1 cellular context compared by ENCODE assay signal in the genomic region with DNA sequence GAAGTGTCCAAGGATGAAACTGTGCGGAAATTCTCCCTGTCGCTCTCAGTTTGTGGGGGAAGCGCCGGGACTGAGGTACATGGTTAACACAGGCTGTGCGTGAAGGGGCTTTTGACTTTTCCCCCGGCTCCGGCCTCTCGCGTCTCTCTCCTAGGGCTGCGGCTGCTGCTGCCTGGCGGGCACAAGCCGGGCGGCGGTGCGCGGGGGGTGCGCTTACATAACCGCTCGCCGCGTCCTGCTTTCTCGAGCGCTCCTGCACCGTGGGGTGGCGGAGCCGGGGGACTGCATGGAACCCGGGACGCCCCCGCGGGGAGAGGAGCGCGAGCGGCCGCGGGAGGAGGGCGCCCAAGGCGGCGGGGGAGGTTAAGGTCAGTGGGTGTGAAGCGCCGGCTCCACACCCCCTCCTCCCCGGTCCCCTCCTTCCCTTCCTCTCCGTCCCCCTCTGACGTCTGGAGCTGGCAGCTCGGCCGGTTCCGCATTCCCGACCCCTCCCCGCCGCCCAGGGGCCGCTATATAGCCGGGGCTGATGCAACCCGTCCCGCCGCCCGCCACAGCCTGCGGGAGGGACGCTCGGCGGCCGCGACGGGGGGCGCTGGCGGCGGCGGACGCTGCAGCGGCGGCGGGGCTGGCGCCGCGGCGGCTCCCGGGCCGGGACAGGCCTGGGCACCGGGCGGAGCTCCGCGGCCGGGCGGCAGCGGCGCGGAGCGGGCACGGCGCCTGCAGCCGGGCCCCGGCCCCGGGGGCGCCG.
TF ChIP-seq lines count a peak whose summit lies in the region.

Gene JDP2 (plus strand): TSS at position 541 of the 748 bp plus-strand sequence. CDS start 9,899 bp downstream, outside the sequence.

TF ChIP-seq in GM12878, 131 proteins besides CTCF, POLR2A, EP300 and RAD21 (continued from another document and continues in another):
- TF ChIP-seq, protein P1, sequence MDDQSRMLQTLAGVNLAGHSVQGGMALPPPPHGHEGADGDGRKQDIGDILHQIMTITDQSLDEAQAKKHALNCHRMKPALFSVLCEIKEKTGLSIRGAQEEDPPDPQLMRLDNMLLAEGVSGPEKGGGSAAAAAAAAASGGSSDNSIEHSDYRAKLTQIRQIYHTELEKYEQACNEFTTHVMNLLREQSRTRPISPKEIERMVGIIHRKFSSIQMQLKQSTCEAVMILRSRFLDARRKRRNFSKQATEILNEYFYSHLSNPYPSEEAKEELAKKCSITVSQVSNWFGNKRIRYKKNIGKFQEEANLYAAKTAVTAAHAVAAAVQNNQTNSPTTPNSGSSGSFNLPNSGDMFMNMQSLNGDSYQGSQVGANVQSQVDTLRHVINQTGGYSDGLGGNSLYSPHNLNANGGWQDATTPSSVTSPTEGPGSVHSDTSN (IDR thresholded peaks at IDR 0.05; ENCODE audit: insufficient replicate concordance, low read depth, low read length) = no peak
- TF ChIP-seq NR2C1 (IDR thresholded peaks at IDR 0.05) = no peak
- TF ChIP-seq TCF3 (IDR thresholded peaks at IDR 0.05; ENCODE audit: borderline replicate concordance, insufficient read depth, low read depth, low read length) = no peak
- peak; percentile 66 for TF ChIP-seq GATAD2B (conservative IDR thresholded peaks at IDR 0.05; ENCODE audit: low read depth)
- TF ChIP-seq LARP7 (IDR thresholded peaks at IDR 0.05) = peak; percentile 59
- TF ChIP-seq, protein P2, sequence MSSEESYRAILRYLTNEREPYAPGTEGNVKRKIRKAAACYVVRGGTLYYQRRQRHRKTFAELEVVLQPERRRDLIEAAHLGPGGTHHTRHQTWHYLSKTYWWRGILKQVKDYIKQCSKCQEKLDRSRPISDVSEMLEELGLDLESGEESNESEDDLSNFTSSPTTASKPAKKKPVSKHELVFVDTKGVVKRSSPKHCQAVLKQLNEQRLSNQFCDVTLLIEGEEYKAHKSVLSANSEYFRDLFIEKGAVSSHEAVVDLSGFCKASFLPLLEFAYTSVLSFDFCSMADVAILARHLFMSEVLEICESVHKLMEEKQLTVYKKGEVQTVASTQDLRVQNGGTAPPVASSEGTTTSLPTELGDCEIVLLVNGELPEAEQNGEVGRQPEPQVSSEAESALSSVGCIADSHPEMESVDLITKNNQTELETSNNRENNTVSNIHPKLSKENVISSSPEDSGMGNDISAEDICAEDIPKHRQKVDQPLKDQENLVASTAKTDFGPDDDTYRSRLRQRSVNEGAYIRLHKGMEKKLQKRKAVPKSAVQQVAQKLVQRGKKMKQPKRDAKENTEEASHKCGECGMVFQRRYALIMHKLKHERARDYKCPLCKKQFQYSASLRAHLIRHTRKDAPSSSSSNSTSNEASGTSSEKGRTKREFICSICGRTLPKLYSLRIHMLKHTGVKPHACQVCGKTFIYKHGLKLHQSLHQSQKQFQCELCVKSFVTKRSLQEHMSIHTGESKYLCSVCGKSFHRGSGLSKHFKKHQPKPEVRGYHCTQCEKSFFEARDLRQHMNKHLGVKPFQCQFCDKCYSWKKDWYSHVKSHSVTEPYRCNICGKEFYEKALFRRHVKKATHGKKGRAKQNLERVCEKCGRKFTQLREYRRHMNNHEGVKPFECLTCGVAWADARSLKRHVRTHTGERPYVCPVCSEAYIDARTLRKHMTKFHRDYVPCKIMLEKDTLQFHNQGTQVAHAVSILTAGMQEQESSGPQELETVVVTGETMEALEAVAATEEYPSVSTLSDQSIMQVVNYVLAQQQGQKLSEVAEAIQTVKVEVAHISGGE (CRISPR knock-in tag; IDR thresholded peaks at IDR 0.05) = no peak
- TF ChIP-seq RB1 (IDR thresholded peaks at IDR 0.05; ENCODE audit: borderline replicate concordance) = peak; percentile 62; the same call in 1 of the 2 replicates
- TF ChIP-seq PML (IDR thresholded peaks at IDR 0.05; ENCODE audit: low read length) = no peak
- TF ChIP-seq, protein P3, sequence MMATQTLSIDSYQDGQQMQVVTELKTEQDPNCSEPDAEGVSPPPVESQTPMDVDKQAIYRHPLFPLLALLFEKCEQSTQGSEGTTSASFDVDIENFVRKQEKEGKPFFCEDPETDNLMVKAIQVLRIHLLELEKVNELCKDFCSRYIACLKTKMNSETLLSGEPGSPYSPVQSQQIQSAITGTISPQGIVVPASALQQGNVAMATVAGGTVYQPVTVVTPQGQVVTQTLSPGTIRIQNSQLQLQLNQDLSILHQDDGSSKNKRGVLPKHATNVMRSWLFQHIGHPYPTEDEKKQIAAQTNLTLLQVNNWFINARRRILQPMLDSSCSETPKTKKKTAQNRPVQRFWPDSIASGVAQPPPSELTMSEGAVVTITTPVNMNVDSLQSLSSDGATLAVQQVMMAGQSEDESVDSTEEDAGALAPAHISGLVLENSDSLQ (IDR thresholded peaks at IDR 0.05) = 0 out of 2 replicates have a peak, but pooled peaks have one; percentile 7
- no peak for TF ChIP-seq FOXM1 (IDR thresholded peaks at IDR 0.05; ENCODE audit: low read depth, low read length)
- TF ChIP-seq SUZ12 (IDR thresholded peaks at IDR 0.05; ENCODE audit: unreplicated experiment) = no peak
- TF ChIP-seq SMARCA5 (IDR thresholded peaks at IDR 0.05) = peak; percentile 57
- TF ChIP-seq SMAD1 (IDR thresholded peaks at IDR 0.05; ENCODE audit: low read depth, partially characterized antibody) = no peak
- no peak for TF ChIP-seq MYB (IDR thresholded peaks at IDR 0.05; ENCODE audit: borderline replicate concordance, low read depth, low read length)
- TF ChIP-seq NFXL1 (IDR thresholded peaks at IDR 0.05; ENCODE audit: borderline replicate concordance) = peak; percentile 57; the same call in 1 of the 2 replicates
- TF ChIP-seq, protein P4, sequence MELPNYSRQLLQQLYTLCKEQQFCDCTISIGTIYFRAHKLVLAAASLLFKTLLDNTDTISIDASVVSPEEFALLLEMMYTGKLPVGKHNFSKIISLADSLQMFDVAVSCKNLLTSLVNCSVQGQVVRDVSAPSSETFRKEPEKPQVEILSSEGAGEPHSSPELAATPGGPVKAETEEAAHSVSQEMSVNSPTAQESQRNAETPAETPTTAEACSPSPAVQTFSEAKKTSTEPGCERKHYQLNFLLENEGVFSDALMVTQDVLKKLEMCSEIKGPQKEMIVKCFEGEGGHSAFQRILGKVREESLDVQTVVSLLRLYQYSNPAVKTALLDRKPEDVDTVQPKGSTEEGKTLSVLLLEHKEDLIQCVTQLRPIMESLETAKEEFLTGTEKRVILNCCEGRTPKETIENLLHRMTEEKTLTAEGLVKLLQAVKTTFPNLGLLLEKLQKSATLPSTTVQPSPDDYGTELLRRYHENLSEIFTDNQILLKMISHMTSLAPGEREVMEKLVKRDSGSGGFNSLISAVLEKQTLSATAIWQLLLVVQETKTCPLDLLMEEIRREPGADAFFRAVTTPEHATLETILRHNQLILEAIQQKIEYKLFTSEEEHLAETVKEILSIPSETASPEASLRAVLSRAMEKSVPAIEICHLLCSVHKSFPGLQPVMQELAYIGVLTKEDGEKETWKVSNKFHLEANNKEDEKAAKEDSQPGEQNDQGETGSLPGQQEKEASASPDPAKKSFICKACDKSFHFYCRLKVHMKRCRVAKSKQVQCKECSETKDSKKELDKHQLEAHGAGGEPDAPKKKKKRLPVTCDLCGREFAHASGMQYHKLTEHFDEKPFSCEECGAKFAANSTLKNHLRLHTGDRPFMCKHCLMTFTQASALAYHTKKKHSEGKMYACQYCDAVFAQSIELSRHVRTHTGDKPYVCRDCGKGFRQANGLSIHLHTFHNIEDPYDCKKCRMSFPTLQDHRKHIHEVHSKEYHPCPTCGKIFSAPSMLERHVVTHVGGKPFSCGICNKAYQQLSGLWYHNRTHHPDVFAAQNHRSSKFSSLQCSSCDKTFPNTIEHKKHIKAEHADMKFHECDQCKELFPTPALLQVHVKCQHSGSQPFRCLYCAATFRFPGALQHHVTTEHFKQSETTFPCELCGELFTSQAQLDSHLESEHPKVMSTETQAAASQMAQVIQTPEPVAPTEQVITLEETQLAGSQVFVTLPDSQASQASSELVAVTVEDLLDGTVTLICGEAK (IDR thresholded peaks at IDR 0.05; ENCODE audit: borderline replicate concordance) = no peak
- peak; percentile 44; the same call in 1 of the 2 replicates for TF ChIP-seq ZNF217 (IDR thresholded peaks at IDR 0.05)
- no peak for TF ChIP-seq BCL11A (IDR thresholded peaks at IDR 0.05; ENCODE audit: low read depth, low read length)
- TF ChIP-seq MXI1 (IDR thresholded peaks at IDR 0.05; ENCODE audit: low read depth, low read length) = no peak
- no peak for TF ChIP-seq TCF12 (IDR thresholded peaks at IDR 0.05; ENCODE audit: low read depth, low read length)
- no peak for TF ChIP-seq TBL1XR1 (IDR thresholded peaks at IDR 0.05; ENCODE audit: low read depth, low read length)
- no peak for TF ChIP-seq FOS (IDR thresholded peaks at IDR 0.05; ENCODE audit: borderline replicate concordance, extremely low read depth, insufficient read length)
- peak; percentile 27; the same call in 1 of the 2 replicates for TF ChIP-seq SPI1 (IDR thresholded peaks at IDR 0.05; ENCODE audit: borderline replicate concordance, insufficient read depth, low read depth, low read length)
- TF ChIP-seq SIX5 (IDR thresholded peaks at IDR 0.05; ENCODE audit: low read depth, low read length, severe bottlenecking) = no peak
- peak; percentile 52 to 69; a peak in 3 of 4 replicates for TF ChIP-seq IKZF2 (IDR thresholded peaks at IDR 0.05)
- no peak for TF ChIP-seq EED (IDR thresholded peaks at IDR 0.05; ENCODE audit: low read depth)
- TF ChIP-seq WRNIP1 (IDR thresholded peaks at IDR 0.05; ENCODE audit: borderline replicate concordance, low read depth, low read length) = no peak
- TF ChIP-seq TAF1 (IDR thresholded peaks at IDR 0.05; ENCODE audit: borderline replicate concordance, low read depth, low read length) = peak; percentile 45; the same call in 1 of the 2 replicates
- TF ChIP-seq, protein P5, sequence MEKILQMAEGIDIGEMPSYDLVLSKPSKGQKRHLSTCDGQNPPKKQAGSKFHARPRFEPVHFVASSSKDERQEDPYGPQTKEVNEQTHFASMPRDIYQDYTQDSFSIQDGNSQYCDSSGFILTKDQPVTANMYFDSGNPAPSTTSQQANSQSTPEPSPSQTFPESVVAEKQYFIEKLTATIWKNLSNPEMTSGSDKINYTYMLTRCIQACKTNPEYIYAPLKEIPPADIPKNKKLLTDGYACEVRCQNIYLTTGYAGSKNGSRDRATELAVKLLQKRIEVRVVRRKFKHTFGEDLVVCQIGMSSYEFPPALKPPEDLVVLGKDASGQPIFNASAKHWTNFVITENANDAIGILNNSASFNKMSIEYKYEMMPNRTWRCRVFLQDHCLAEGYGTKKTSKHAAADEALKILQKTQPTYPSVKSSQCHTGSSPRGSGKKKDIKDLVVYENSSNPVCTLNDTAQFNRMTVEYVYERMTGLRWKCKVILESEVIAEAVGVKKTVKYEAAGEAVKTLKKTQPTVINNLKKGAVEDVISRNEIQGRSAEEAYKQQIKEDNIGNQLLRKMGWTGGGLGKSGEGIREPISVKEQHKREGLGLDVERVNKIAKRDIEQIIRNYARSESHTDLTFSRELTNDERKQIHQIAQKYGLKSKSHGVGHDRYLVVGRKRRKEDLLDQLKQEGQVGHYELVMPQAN (conservative IDR thresholded peaks at IDR 0.05) = 0 out of 2 replicates have a peak, but pooled peaks have one; percentile 23
- no peak for TF ChIP-seq ZBED1 (IDR thresholded peaks at IDR 0.05; ENCODE audit: borderline replicate concordance)
- TF ChIP-seq, protein P6, sequence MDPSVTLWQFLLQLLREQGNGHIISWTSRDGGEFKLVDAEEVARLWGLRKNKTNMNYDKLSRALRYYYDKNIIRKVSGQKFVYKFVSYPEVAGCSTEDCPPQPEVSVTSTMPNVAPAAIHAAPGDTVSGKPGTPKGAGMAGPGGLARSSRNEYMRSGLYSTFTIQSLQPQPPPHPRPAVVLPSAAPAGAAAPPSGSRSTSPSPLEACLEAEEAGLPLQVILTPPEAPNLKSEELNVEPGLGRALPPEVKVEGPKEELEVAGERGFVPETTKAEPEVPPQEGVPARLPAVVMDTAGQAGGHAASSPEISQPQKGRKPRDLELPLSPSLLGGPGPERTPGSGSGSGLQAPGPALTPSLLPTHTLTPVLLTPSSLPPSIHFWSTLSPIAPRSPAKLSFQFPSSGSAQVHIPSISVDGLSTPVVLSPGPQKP (IDR thresholded peaks at IDR 0.05; ENCODE audit: low read depth, low read length) = no peak
- no peak for TF ChIP-seq ZZZ3 (IDR thresholded peaks at IDR 0.05; ENCODE audit: control insufficient read depth, insufficient read length, low read depth)
- peak; percentile 59; the same call in 1 of the 2 replicates for TF ChIP-seq BACH1 (IDR thresholded peaks at IDR 0.05; ENCODE audit: borderline replicate concordance)
- no peak for TF ChIP-seq SMC3 (IDR thresholded peaks at IDR 0.05; ENCODE audit: borderline replicate concordance, low read length)
- TF ChIP-seq CEBPZ (IDR thresholded peaks at IDR 0.05; ENCODE audit: low read depth, low read length) = no peak
- no peak for TF ChIP-seq KLF5 (IDR thresholded peaks at IDR 0.05; ENCODE audit: partially characterized antibody)
- no peak for TF ChIP-seq MTA2 (IDR thresholded peaks at IDR 0.05; ENCODE audit: low read depth)
- TF ChIP-seq PAX8 (IDR thresholded peaks at IDR 0.05) = no peak
- TF ChIP-seq, protein P7, sequence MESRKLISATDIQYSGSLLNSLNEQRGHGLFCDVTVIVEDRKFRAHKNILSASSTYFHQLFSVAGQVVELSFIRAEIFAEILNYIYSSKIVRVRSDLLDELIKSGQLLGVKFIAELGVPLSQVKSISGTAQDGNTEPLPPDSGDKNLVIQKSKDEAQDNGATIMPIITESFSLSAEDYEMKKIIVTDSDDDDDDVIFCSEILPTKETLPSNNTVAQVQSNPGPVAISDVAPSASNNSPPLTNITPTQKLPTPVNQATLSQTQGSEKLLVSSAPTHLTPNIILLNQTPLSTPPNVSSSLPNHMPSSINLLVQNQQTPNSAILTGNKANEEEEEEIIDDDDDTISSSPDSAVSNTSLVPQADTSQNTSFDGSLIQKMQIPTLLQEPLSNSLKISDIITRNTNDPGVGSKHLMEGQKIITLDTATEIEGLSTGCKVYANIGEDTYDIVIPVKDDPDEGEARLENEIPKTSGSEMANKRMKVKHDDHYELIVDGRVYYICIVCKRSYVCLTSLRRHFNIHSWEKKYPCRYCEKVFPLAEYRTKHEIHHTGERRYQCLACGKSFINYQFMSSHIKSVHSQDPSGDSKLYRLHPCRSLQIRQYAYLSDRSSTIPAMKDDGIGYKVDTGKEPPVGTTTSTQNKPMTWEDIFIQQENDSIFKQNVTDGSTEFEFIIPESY (IDR thresholded peaks at IDR 0.05) = no peak
- no peak for TF ChIP-seq EZH2 (IDR thresholded peaks at IDR 0.05; ENCODE audit: borderline replicate concordance, control insufficient read depth, low read depth, low read length)
